1 cellular context compared by ENCODE assay signal in the genomic region with DNA sequence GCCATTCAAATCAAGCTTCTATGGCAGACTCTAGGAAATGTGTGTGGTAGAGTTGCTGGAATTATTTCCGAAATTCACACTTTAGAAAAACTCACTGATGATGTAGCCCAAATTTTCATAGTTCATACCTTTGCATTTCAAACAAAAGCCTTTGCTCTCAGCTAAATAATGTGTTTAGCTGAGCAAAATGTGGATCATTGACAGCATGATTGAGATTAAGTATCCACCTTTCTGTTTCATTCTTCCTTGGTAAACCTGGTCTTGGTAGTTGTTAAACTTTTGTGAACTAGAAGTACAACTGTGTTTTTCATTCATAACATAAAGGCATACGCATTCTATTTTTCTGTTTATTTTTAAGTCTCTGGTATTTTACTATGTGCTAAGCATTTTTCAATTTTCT.
TF ChIP-seq lines count a peak whose summit lies in the region.

No MANE protein-coding gene starts in this region.

TF ChIP-seq in SK-N-SH, 30 proteins besides CTCF, POLR2A, EP300 and RAD21:
- TF ChIP-seq, protein P1, sequence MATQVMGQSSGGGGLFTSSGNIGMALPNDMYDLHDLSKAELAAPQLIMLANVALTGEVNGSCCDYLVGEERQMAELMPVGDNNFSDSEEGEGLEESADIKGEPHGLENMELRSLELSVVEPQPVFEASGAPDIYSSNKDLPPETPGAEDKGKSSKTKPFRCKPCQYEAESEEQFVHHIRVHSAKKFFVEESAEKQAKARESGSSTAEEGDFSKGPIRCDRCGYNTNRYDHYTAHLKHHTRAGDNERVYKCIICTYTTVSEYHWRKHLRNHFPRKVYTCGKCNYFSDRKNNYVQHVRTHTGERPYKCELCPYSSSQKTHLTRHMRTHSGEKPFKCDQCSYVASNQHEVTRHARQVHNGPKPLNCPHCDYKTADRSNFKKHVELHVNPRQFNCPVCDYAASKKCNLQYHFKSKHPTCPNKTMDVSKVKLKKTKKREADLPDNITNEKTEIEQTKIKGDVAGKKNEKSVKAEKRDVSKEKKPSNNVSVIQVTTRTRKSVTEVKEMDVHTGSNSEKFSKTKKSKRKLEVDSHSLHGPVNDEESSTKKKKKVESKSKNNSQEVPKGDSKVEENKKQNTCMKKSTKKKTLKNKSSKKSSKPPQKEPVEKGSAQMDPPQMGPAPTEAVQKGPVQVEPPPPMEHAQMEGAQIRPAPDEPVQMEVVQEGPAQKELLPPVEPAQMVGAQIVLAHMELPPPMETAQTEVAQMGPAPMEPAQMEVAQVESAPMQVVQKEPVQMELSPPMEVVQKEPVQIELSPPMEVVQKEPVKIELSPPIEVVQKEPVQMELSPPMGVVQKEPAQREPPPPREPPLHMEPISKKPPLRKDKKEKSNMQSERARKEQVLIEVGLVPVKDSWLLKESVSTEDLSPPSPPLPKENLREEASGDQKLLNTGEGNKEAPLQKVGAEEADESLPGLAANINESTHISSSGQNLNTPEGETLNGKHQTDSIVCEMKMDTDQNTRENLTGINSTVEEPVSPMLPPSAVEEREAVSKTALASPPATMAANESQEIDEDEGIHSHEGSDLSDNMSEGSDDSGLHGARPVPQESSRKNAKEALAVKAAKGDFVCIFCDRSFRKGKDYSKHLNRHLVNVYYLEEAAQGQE (IDR thresholded peaks at IDR 0.05; ENCODE audit: low read depth, low read length), result no peak
- TF ChIP-seq SIN3A (IDR thresholded peaks at IDR 0.05; ENCODE audit: borderline replicate concordance, low read depth, low read length), result no peak
- TF ChIP-seq, protein P2, sequence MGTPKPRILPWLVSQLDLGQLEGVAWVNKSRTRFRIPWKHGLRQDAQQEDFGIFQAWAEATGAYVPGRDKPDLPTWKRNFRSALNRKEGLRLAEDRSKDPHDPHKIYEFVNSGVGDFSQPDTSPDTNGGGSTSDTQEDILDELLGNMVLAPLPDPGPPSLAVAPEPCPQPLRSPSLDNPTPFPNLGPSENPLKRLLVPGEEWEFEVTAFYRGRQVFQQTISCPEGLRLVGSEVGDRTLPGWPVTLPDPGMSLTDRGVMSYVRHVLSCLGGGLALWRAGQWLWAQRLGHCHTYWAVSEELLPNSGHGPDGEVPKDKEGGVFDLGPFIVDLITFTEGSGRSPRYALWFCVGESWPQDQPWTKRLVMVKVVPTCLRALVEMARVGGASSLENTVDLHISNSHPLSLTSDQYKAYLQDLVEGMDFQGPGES (IDR thresholded peaks at IDR 0.05; ENCODE audit: low read depth, low read length), result no peak
- no peak for TF ChIP-seq RXRA (IDR thresholded peaks at IDR 0.05; ENCODE audit: borderline replicate concordance, low read depth)
- no peak for TF ChIP-seq TEAD4 (IDR thresholded peaks at IDR 0.05; ENCODE audit: borderline replicate concordance, insufficient read depth)
- TF ChIP-seq CHD2 (IDR thresholded peaks at IDR 0.05; ENCODE audit: low read length, partially characterized antibody), result no peak
- TF ChIP-seq, protein P3, sequence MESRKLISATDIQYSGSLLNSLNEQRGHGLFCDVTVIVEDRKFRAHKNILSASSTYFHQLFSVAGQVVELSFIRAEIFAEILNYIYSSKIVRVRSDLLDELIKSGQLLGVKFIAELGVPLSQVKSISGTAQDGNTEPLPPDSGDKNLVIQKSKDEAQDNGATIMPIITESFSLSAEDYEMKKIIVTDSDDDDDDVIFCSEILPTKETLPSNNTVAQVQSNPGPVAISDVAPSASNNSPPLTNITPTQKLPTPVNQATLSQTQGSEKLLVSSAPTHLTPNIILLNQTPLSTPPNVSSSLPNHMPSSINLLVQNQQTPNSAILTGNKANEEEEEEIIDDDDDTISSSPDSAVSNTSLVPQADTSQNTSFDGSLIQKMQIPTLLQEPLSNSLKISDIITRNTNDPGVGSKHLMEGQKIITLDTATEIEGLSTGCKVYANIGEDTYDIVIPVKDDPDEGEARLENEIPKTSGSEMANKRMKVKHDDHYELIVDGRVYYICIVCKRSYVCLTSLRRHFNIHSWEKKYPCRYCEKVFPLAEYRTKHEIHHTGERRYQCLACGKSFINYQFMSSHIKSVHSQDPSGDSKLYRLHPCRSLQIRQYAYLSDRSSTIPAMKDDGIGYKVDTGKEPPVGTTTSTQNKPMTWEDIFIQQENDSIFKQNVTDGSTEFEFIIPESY (IDR thresholded peaks at IDR 0.05; ENCODE audit: borderline replicate concordance, low read depth), result no peak
- TF ChIP-seq MEF2A (IDR thresholded peaks at IDR 0.05; ENCODE audit: borderline replicate concordance, low read depth), result no peak
- TF ChIP-seq FOXJ3 (CRISPR knock-in tag; IDR thresholded peaks at IDR 0.05), result no peak
- no peak for TF ChIP-seq POLR2AphosphoS5 (IDR thresholded peaks at IDR 0.05; ENCODE audit: low read depth, low read length)
- TF ChIP-seq MXI1 (IDR thresholded peaks at IDR 0.05; ENCODE audit: low read depth, low read length), result no peak
- TF ChIP-seq EZH2phosphoT487 (IDR thresholded peaks at IDR 0.05; ENCODE audit: borderline replicate concordance, low read depth), result no peak
- no peak for TF ChIP-seq ELF1 (IDR thresholded peaks at IDR 0.05)
- no peak for TF ChIP-seq FOSL2 (IDR thresholded peaks at IDR 0.05; ENCODE audit: borderline replicate concordance, low read depth)
- no peak for TF ChIP-seq FOXM1 (IDR thresholded peaks at IDR 0.05; ENCODE audit: low read depth)
